Comparison of ENCODE assay signal across 2 cellular contexts in genomic region chr21:33268736-33269441, GRCh38.
TF ChIP-seq lines count a peak whose summit lies in the region.

No MANE protein-coding gene starts in this region.

TF ChIP-seq in K562, 482 proteins besides CTCF, POLR2A, EP300 and RAD21:
- peak; percentile 31; the same call in 1 of the 2 replicates for TF ChIP-seq TGIF2 (CRISPR knock-in tag; IDR thresholded peaks at IDR 0.05)
- TF ChIP-seq, protein P1, sequence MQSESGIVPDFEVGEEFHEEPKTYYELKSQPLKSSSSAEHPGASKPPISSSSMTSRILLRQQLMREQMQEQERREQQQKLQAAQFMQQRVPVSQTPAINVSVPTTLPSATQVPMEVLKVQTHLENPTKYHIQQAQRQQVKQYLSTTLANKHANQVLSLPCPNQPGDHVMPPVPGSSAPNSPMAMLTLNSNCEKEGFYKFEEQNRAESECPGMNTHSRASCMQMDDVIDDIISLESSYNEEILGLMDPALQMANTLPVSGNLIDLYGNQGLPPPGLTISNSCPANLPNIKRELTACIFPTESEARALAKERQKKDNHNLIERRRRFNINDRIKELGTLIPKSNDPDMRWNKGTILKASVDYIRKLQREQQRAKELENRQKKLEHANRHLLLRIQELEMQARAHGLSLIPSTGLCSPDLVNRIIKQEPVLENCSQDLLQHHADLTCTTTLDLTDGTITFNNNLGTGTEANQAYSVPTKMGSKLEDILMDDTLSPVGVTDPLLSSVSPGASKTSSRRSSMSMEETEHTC (IDR thresholded peaks at IDR 0.05) = no peak
- peak; percentile 41; the same call in 1 of the 2 replicates for TF ChIP-seq NFIC (IDR thresholded peaks at IDR 0.05)

TF ChIP-seq in GM23338, 12 proteins besides CTCF, POLR2A, EP300 and RAD21:
- TF ChIP-seq, protein P2, sequence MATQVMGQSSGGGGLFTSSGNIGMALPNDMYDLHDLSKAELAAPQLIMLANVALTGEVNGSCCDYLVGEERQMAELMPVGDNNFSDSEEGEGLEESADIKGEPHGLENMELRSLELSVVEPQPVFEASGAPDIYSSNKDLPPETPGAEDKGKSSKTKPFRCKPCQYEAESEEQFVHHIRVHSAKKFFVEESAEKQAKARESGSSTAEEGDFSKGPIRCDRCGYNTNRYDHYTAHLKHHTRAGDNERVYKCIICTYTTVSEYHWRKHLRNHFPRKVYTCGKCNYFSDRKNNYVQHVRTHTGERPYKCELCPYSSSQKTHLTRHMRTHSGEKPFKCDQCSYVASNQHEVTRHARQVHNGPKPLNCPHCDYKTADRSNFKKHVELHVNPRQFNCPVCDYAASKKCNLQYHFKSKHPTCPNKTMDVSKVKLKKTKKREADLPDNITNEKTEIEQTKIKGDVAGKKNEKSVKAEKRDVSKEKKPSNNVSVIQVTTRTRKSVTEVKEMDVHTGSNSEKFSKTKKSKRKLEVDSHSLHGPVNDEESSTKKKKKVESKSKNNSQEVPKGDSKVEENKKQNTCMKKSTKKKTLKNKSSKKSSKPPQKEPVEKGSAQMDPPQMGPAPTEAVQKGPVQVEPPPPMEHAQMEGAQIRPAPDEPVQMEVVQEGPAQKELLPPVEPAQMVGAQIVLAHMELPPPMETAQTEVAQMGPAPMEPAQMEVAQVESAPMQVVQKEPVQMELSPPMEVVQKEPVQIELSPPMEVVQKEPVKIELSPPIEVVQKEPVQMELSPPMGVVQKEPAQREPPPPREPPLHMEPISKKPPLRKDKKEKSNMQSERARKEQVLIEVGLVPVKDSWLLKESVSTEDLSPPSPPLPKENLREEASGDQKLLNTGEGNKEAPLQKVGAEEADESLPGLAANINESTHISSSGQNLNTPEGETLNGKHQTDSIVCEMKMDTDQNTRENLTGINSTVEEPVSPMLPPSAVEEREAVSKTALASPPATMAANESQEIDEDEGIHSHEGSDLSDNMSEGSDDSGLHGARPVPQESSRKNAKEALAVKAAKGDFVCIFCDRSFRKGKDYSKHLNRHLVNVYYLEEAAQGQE (IDR thresholded peaks at IDR 0.05; ENCODE audit: unreplicated experiment) = no peak
- TF ChIP-seq STAT1 (IDR thresholded peaks at IDR 0.05; ENCODE audit: unreplicated experiment) (no peak), ZNF462 (CRISPR knock-in tag; IDR thresholded peaks at IDR 0.05) (no peak), POLR2AphosphoS5 (IDR thresholded peaks at IDR 0.05; ENCODE audit: low read depth) (no peak), ETS1 (IDR thresholded peaks at IDR 0.05) (no peak), ZNF331 (CRISPR knock-in tag; IDR thresholded peaks at IDR 0.05; ENCODE audit: low read depth) (no peak), CREB1 (CRISPR knock-in tag; IDR thresholded peaks at IDR 0.05; ENCODE audit: low read depth) (no peak), ZNF114 (CRISPR knock-in tag; IDR thresholded peaks at IDR 0.05) (no peak), NANOG (IDR thresholded peaks at IDR 0.05; ENCODE audit: borderline replicate concordance) (no peak), JUNB (IDR thresholded peaks at IDR 0.05; ENCODE audit: unreplicated experiment) (no peak), EZH2phosphoT487 (IDR thresholded peaks at IDR 0.05; ENCODE audit: unreplicated experiment) (no peak), EZH2 (IDR thresholded peaks at IDR 0.05; ENCODE audit: low read depth, unreplicated experiment) (no peak)
